1 cellular context compared by ENCODE assay signal in the genomic region with DNA sequence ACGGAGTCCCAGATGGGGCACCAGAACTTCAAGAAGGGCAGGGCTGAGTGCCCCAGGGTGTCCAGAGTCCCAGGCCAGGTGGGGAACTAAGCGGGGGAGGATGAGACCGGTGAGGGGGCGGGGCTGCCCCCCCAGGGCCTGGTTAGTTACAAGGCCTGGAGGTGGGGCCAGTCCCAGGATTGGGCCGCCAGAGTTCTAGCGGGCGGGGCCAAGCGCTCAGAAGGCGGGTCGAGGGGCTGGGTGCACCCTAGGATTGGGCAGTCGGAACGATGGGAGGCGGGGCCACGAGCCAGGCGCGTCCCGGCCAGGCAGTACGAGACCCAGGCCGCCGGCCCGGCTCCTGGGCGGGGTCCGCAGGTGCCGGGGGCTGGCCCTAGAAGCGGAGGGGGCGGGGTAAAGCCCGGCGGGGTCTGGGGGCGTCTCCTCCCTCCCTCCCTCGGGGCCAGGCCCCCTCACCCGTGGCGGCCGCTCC.
TF ChIP-seq lines count a peak whose summit lies in the region.

No MANE protein-coding gene starts in this region.

TF ChIP-seq in GM23338, 12 proteins besides CTCF, POLR2A, EP300 and RAD21:
- no peak for TF ChIP-seq REST (IDR thresholded peaks at IDR 0.05; ENCODE audit: unreplicated experiment)
- TF ChIP-seq POLR2AphosphoS5 (IDR thresholded peaks at IDR 0.05; ENCODE audit: low read depth): no peak; the same call in 1 of the 2 replicates
- no peak for TF ChIP-seq CREB1 (CRISPR knock-in tag; IDR thresholded peaks at IDR 0.05; ENCODE audit: low read depth)
- no peak for TF ChIP-seq EZH2phosphoT487 (IDR thresholded peaks at IDR 0.05; ENCODE audit: unreplicated experiment)
